Comparison of ENCODE assay signal across 8 cellular contexts in the genomic region with DNA sequence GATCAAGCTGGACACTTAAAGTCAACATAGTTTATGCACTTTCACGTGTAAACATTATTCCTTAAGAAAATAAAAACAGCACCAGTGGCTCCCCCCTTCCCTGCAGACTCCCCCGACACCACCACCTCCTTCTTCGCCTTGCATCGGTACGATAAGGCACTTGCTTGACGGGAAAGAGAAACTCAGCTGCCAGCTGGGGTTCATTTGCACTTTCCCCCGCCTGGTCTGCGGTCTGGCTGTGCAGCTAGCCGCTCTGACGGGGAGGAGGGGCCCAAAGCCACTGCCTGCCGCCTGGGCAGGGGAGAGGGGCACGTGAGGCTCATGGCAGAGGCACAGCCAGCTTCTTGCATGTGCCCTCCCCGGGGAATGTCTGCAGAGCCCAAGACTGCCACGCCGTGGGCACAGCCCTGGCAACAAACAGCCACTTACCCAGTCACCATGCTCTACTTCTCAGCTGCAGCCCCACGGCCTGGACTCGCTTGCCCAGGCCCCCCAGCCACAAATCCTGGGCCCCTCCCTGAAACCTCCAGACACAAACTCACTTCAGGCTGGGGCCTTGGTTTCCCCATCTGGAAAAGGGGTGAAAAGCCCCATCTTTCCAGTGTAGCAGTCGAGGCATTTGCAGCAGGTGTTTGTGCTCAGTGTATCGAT. TPM values are rescaled to one million over a fixed set of nuclear protein-coding genes. Genes with fewer than 3 reads are reported as not detected.
DNase-seq lines count a peak whose midpoint lies in the region; ATAC-seq and TF ChIP-seq lines count a peak whose summit lies in the region.

No MANE protein-coding gene starts in this region.

- H3K4me1 ChIP-seq in left lung = peaks cover 19 to 23% of the 10 kb centered on the region in 2 donors

- H3K27me3 ChIP-seq in left lung = no peaks in the 10 kb centered on the region

- ATAC-seq in GM18498 (IDR thresholded peaks at IDR 0.05; ENCODE audit: unreplicated experiment) (peak; percentile 87), HG02588 (IDR thresholded peaks at IDR 0.05; ENCODE audit: unreplicated experiment) (peak; percentile 81), activated B cell treated with CpG ODN at 0.5 μM for 24 hours (ENCODE audit: low read depth) (peak; percentile 97), left lung (peak; percentile 95)

- H3K36me3 ChIP-seq in left lung = no peaks in the 10 kb centered on the region

- H3K27ac Mint-ChIP-seq in activated B cell treated with CpG ODN at 0.5 μM for 24 hours = peak overlapping the region; percentile 85

- CTCF ChIA-PET in activated B cell treated with CpG ODN at 0.5 μM for 24 hours (lab: Charles Lee) = interaction anchor here (0.6 to 4.3 kb wide), 21 partner anchors 9 to 344 kb away, joined by 3 to 94 read pairs (median 6); a partner anchor contains a TSS

- H3K4me3 Mint-ChIP-seq in activated B cell treated with CpG ODN at 0.5 μM for 24 hours = peak overlapping the region; percentile 73

- peak overlapping the region; percentile 41 to 46 for H3K27ac ChIP-seq in left lung

- POLR2A ChIA-PET in activated B cell treated with CpG ODN at 0.5 μM for 24 hours (lab: Charles Lee) = interaction anchor here (0.5 to 5.7 kb wide), 29 partner anchors 11 to 333 kb away, joined by 3 to 197 read pairs (median 7); a partner anchor contains a TSS

- no peaks in the 10 kb centered on the region for H3K27me3 Mint-ChIP-seq in activated B cell treated with CpG ODN at 0.5 μM for 24 hours

- no peaks in the 10 kb centered on the region for H3K9me3 ChIP-seq in left lung

- H3K36me3 Mint-ChIP-seq in activated B cell treated with CpG ODN at 0.5 μM for 24 hours (ENCODE audit: low read depth) = no peaks in the 10 kb centered on the region

- no peaks in the 10 kb centered on the region for H3K9me3 Mint-ChIP-seq in activated B cell treated with CpG ODN at 0.5 μM for 24 hours

- H3K4me1 Mint-ChIP-seq in activated B cell treated with CpG ODN at 0.5 μM for 24 hours = peaks cover 72% of the 10 kb centered on the region

- DNase-seq in NCI-H1436 (lab: John Stamatoyannopoulos, UW) = peak; percentile 83
- DNase-seq in activated B cell treated with CpG ODN at 0.5 μM for 24 hours = peak; percentile 85
- DNase-seq in central memory CD4-positive, alpha-beta T cell = peak; percentile 56
- peak; percentile 92 for DNase-seq in left lung
- peak; percentile 18 to 40 (median 39) for DNase-seq in stimulated activated CD4-positive, alpha-beta T cell treated with anti-CD3 and anti-CD28 coated beads, TNF-alpha, amount 100 ng/mL, for 1 hour (ENCODE audit: low read depth in 3 of 3, low spot score in 1 of 3)
- no peak for DNase-seq in D341Med (ENCODE audit: low spot score)

- intact Hi-C loops in activated B cell treated with CpG ODN at 0.5 μM for 24 hours (cut with micrococcal nuclease) = loop anchor here (1.0 to 5.0 kb wide), 9 partner anchors 11 to 332 kb away; a partner anchor contains a TSS
- intact Hi-C loops in left lung (cut with DNase I) = no loop called here

- H3K4me3 ChIP-seq in left lung = peak overlapping the region in 1 of 2 donors; percentile 1

- TF ChIP-seq CTCF in activated B cell treated with CpG ODN at 0.5 μM for 24 hours (IDR thresholded peaks at IDR 0.05) (no peak), left lung (IDR thresholded peaks at IDR 0.05) (no peak)

RNA-seq across cellular contexts. Expression of a gene that starts 16.5 kb away (rescaled TPM):
- total RNA-seq in activated B cell treated with CpG ODN at 0.5 μM for 24 hours = not detected in 2 replicates
- total RNA-seq in left lung = not detected

RNA-seq across cellular contexts. Expression of a gene that starts 21.3 kb away (rescaled TPM):
- total RNA-seq in activated B cell treated with CpG ODN at 0.5 μM for 24 hours = not detected in 2 replicates
- not detected for total RNA-seq in left lung

RNA-seq across cellular contexts. Expression of a gene that starts 24.2 kb away (rescaled TPM):
- total RNA-seq in activated B cell treated with CpG ODN at 0.5 μM for 24 hours (not detected in 2 replicates), left lung (not detected)

RNA-seq across cellular contexts. Expression of a gene that starts 28.5 kb away (rescaled TPM):
- total RNA-seq in activated B cell treated with CpG ODN at 0.5 μM for 24 hours (not detected in 2 replicates), left lung (not detected)

RNA-seq across cellular contexts. Expression of a gene that starts 41.6 kb away (rescaled TPM):
- total RNA-seq in activated B cell treated with CpG ODN at 0.5 μM for 24 hours = 68.6 and 76.2 TPM in 2 replicates
- total RNA-seq in left lung = 10 to 100 TPM; 11.8 to 21.4 TPM
